In genomic region chr2:26034597-26035067, GRCh38 we compare ENCODE assay signal across 1 cellular context.
TF ChIP-seq lines count a peak whose summit lies in the region.

No MANE protein-coding gene starts in this region.

TF ChIP-seq in HEK293, 187 proteins besides CTCF, POLR2A, EP300 and RAD21 (continued from another document):
- no peak for TF ChIP-seq ZNF513 (tag by site-specific recombination; IDR thresholded peaks at IDR 0.05)
- no peak for TF ChIP-seq ZNF704 (tag by site-specific recombination; IDR thresholded peaks at IDR 0.05)
- no peak for TF ChIP-seq SP2 (tag by site-specific recombination; IDR thresholded peaks at IDR 0.05)
